Comparison of ENCODE assay signal across 17 cellular contexts in genomic region chr5:15785636-15786035, GRCh38.
"Had no signal": no experiment of that assay in that cellular context is flagged by ENCODE, and none has a peak within 500 bp of the region (broad histone marks: within the 10 kb centered on the region; RNA-seq: fewer than 3 reads in every experiment).

No MANE protein-coding gene starts in this region.

- ATAC-seq: heart right ventricle; mucosa of descending colon; naive thymus-derived CD4-positive, alpha-beta T cell had no signal

- H3K27ac Mint-ChIP-seq: naive thymus-derived CD4-positive, alpha-beta T cell; type B pancreatic cell had no signal

- DNase-seq: activated CD4-positive, alpha-beta T cell treated with anti-CD3 and anti-CD28 coated beads, Interleukin-2, amount 50 U/mL, for 48 hours; activated effector memory CD4-positive, alpha-beta T cell treated with Interleukin-2 at 50 U/mL for 16 hours; activated naive CD4-positive, alpha-beta T cell treated with anti-CD3 and anti-CD28 coated beads, Interleukin-2, amount 50 U/mL, for 16 hours; effector CD4-positive, alpha-beta T cell; foreskin fibroblast; heart right ventricle; mammary epithelial cell; mucosa of descending colon; naive thymus-derived CD4-positive, alpha-beta T cell; stimulated activated CD4-positive, alpha-beta T cell treated with anti-CD3 and anti-CD28 coated beads, Interleukin-15, amount 100 ng/mL, for 24 hours; stimulated activated CD4-positive, alpha-beta T cell treated with anti-CD3 and anti-CD28 coated beads, Interleukin-4, amount 100 ng/mL, for 1 hour; stimulated activated naive CD4-positive, alpha-beta T cell; T-helper 9 cell had no signal

- H3K27ac ChIP-seq: cardiac muscle cell, coronary artery, right atrium auricular region had no signal

- H3K36me3 Mint-ChIP-seq: naive thymus-derived CD4-positive, alpha-beta T cell; type B pancreatic cell had no signal

- H3K4me3 Mint-ChIP-seq: naive thymus-derived CD4-positive, alpha-beta T cell; type B pancreatic cell had no signal

- H3K4me1 Mint-ChIP-seq: naive thymus-derived CD4-positive, alpha-beta T cell had no signal

- H3K9me3 Mint-ChIP-seq: type B pancreatic cell had no signal

- H3K27me3 Mint-ChIP-seq: naive thymus-derived CD4-positive, alpha-beta T cell; type B pancreatic cell had no signal
